ENCODE assay signal across 8 cellular contexts in genomic region chr12:124993568-124994434, GRCh38.
DNase-seq lines count a peak whose midpoint lies in the region; ATAC-seq lines count a peak whose summit lies in the region.

Gene BRI3BP (plus strand): TSS chr12:124993645. CDS start chr12:124993791, 146 bp downstream.

- H3K27me3 Mint-ChIP-seq in central memory CD8-positive, alpha-beta T cell, result no peaks in the 10 kb centered on the region

- H3K9me3 Mint-ChIP-seq in central memory CD8-positive, alpha-beta T cell, result no peaks in the 10 kb centered on the region

- H3K27ac Mint-ChIP-seq in central memory CD8-positive, alpha-beta T cell (ENCODE audit: low read depth), result peak within 1 kb of the TSS; percentile 51

- H3K4me1 Mint-ChIP-seq in central memory CD8-positive, alpha-beta T cell, result peaks cover 27% of the 10 kb centered on the region

- peaks cover 11% of the 10 kb centered on the region for H3K36me3 Mint-ChIP-seq in central memory CD8-positive, alpha-beta T cell (ENCODE audit: insufficient read depth)

- H3K4me3 Mint-ChIP-seq in central memory CD8-positive, alpha-beta T cell, result peak within 1 kb of the TSS; percentile 94

- DNase-seq in NCI-H1694 treated with DMSO at 0.1 percent for 48 hours (lab: John Stamatoyannopoulos, UW) (peak; percentile 7), NCI-H1694 (lab: John Stamatoyannopoulos, UW) (no peak), NCI-H128 (lab: John Stamatoyannopoulos, UW; ENCODE audit: unreplicated experiment) (peak; percentile 42), left kidney (ENCODE audit: low read depth, low spot score) (peak; percentile 76)
- peak; percentile 31 to 38 for DNase-seq in central memory CD8-positive, alpha-beta T cell (ENCODE audit: low spot score in 2 of 2)
- peak; percentile 64 to 71 for DNase-seq in stimulated activated CD4-positive, alpha-beta T cell treated with anti-CD3 and anti-CD28 coated beads, Interleukin-2, amount 100 ng/mL, for 48 hours

- peak; percentile 54 for ATAC-seq in HG02642 (IDR thresholded peaks at IDR 0.05; ENCODE audit: poor library complexity, unreplicated experiment)
- peak; percentile 76 to 82 for ATAC-seq in activated CD4-positive, CD25-positive, alpha-beta regulatory T cell treated with anti-CD3 and anti-CD28 coated beads, Interleukin-2, amount 50 U/mL, for 24 hours
- ATAC-seq in central memory CD8-positive, alpha-beta T cell (replicated peaks; ENCODE audit: extremely low read depth, poor library complexity, severe bottlenecking), result peak; percentile 75
